Comparison of ENCODE assay signal across 16 cellular contexts in genomic region chr16:58518980-58519368, GRCh38. TPM values are rescaled to one million over a fixed set of nuclear protein-coding genes. Genes with fewer than 3 reads are reported as not detected.
DNase-seq lines count a peak whose midpoint lies in the region; ATAC-seq, FAIRE-seq and TF ChIP-seq lines count a peak whose summit lies in the region.
"Had no signal": no experiment of that assay in that cellular context is flagged by ENCODE, and none has a peak within 500 bp of the region (broad histone marks: within the 10 kb centered on the region; RNA-seq: fewer than 3 reads in every experiment).

No MANE protein-coding gene starts in this region.

- no peaks in the 10 kb centered on the region for H3K9me3 Mint-ChIP-seq in natural killer cell
- no peaks in the 10 kb centered on the region for H3K9me3 Mint-ChIP-seq in natural killer cell treated with Interleukin-12 subunit alpha and Interleukin-12 subunit beta and Interleukin-15 and Interleukin-18, amount 100 ng/mL, for 72 hours
- H3K9me3 Mint-ChIP-seq in IgD-negative memory B cell, result no peaks in the 10 kb centered on the region
- H3K9me3 Mint-ChIP-seq in activated naive CD8-positive, alpha-beta T cell treated with anti-CD3 and anti-CD28 coated beads for 36 hours, result no peaks in the 10 kb centered on the region
- H3K9me3 Mint-ChIP-seq: GM23338 had no signal

- H3K4me3 Mint-ChIP-seq in natural killer cell, result no peak overlapping the region
- H3K4me3 Mint-ChIP-seq in natural killer cell treated with Interleukin-12 subunit alpha and Interleukin-12 subunit beta and Interleukin-15 and Interleukin-18, amount 100 ng/mL, for 72 hours, result no peak overlapping the region
- peak overlapping the region in 1 of 4 donors; percentile 79 for H3K4me3 Mint-ChIP-seq in IgD-negative memory B cell
- no peak overlapping the region for H3K4me3 Mint-ChIP-seq in activated naive CD8-positive, alpha-beta T cell treated with anti-CD3 and anti-CD28 coated beads for 36 hours
- H3K4me3 Mint-ChIP-seq: GM23338 had no signal

- ATAC-seq in natural killer cell, result no peak
- no peak for ATAC-seq in natural killer cell treated with Interleukin-12 subunit alpha and Interleukin-12 subunit beta and Interleukin-15 and Interleukin-18, amount 100 ng/mL, for 72 hours
- ATAC-seq: GM23338 had no signal

- no peak for FAIRE-seq in urothelium cell line (lab: Jason Lieb, UNC)

- H3K4me1 ChIP-seq in ascending aorta, result peaks cover 6 to 13% of the 10 kb centered on the region in 2 donors

- no peaks in the 10 kb centered on the region for H3K36me3 Mint-ChIP-seq in natural killer cell
- peaks cover 23% of the 10 kb centered on the region for H3K36me3 Mint-ChIP-seq in natural killer cell treated with Interleukin-12 subunit alpha and Interleukin-12 subunit beta and Interleukin-15 and Interleukin-18, amount 100 ng/mL, for 72 hours
- H3K36me3 Mint-ChIP-seq in IgD-negative memory B cell, result no peaks in the 10 kb centered on the region
- H3K36me3 Mint-ChIP-seq in activated naive CD8-positive, alpha-beta T cell treated with anti-CD3 and anti-CD28 coated beads for 36 hours, result peaks cover 38% of the 10 kb centered on the region

- no peaks in the 10 kb centered on the region for H3K27me3 ChIP-seq in ascending aorta

- DNase-seq in natural killer cell (no peak), urothelium cell line (ENCODE audit: low spot score) (no peak), kidney glomerular epithelial cell (lab: John Stamatoyannopoulos, UW) (no peak), ascending aorta (ENCODE audit: low spot score in 2 of 2) (no peak)
- no peak for DNase-seq in natural killer cell treated with Interleukin-12 subunit alpha and Interleukin-12 subunit beta and Interleukin-15 and Interleukin-18, amount 100 ng/mL, for 72 hours (ENCODE audit: low spot score)
- no peak for DNase-seq in activated naive CD8-positive, alpha-beta T cell treated with anti-CD3 and anti-CD28 coated beads for 36 hours
- DNase-seq: Caco-2, NCI-H1105, NCI-H1694 treated with DMSO at 0.1 percent for 48 hours, NCI-H2107, NCI-H226, NCI-H526, SHP77, SK-N-SH had no signal

- peaks cover 12 to 21% of the 10 kb centered on the region in 2 donors for H3K4me1 Mint-ChIP-seq in natural killer cell
- H3K4me1 Mint-ChIP-seq in natural killer cell treated with Interleukin-12 subunit alpha and Interleukin-12 subunit beta and Interleukin-15 and Interleukin-18, amount 100 ng/mL, for 72 hours (ENCODE audit: low read depth in 2 of 2), result peaks cover 20 to 26% of the 10 kb centered on the region in 2 donors
- H3K4me1 Mint-ChIP-seq in IgD-negative memory B cell, result peaks cover 11 to 18% (median 13%) of the 10 kb centered on the region in 3 donors
- peaks cover 36% of the 10 kb centered on the region for H3K4me1 Mint-ChIP-seq in activated naive CD8-positive, alpha-beta T cell treated with anti-CD3 and anti-CD28 coated beads for 36 hours

- no peaks in the 10 kb centered on the region for H3K9me3 ChIP-seq in ascending aorta
- H3K9me3 ChIP-seq: Caco-2, SK-N-SH had no signal

- peak overlapping the region; percentile 12 to 13 for H3K27ac Mint-ChIP-seq in natural killer cell
- H3K27ac Mint-ChIP-seq in natural killer cell treated with Interleukin-12 subunit alpha and Interleukin-12 subunit beta and Interleukin-15 and Interleukin-18, amount 100 ng/mL, for 72 hours, result peak overlapping the region in 1 of 2 donors; percentile 31
- peak overlapping the region; percentile 31 to 56 (median 51) for H3K27ac Mint-ChIP-seq in IgD-negative memory B cell
- peak overlapping the region; percentile 64 for H3K27ac Mint-ChIP-seq in activated naive CD8-positive, alpha-beta T cell treated with anti-CD3 and anti-CD28 coated beads for 36 hours
- H3K27ac Mint-ChIP-seq: GM23338 had no signal

- no peak overlapping the region for H3K27ac ChIP-seq in ascending aorta

- intact Hi-C loops in natural killer cell (cut with micrococcal nuclease) (no loop called here), ascending aorta (cut with DNase I) (loop anchor here (10.0 kb wide), 2 partner anchors 514 to 784 kb away; partner anchors contain the start of genes KATNB1, USB1 and ZNF319)

- H3K27me3 Mint-ChIP-seq in natural killer cell (ENCODE audit: low read depth in 2 of 2), result no peaks in the 10 kb centered on the region
- H3K27me3 Mint-ChIP-seq in natural killer cell treated with Interleukin-12 subunit alpha and Interleukin-12 subunit beta and Interleukin-15 and Interleukin-18, amount 100 ng/mL, for 72 hours, result no peaks in the 10 kb centered on the region
- H3K27me3 Mint-ChIP-seq in IgD-negative memory B cell, result no peaks in the 10 kb centered on the region
- H3K27me3 Mint-ChIP-seq in activated naive CD8-positive, alpha-beta T cell treated with anti-CD3 and anti-CD28 coated beads for 36 hours, result no peaks in the 10 kb centered on the region

- H3K4me3 ChIP-seq in ascending aorta, result no peak overlapping the region
- H3K4me3 ChIP-seq: GM23338 had no signal

- TF ChIP-seq CTCF in natural killer cell (IDR thresholded peaks at IDR 0.05) (no peak), ascending aorta (IDR thresholded peaks at IDR 0.05) (no peak)

- H3K36me3 ChIP-seq in ascending aorta, result peaks cover 51 to 67% of the 10 kb centered on the region in 2 donors

RNA-seq across cellular contexts. Expression of gene SETD6, which starts 3.7 kb away (rescaled TPM):
- total RNA-seq in natural killer cell, result 10 to 100 TPM; 20.3 to 34.5 (median 21.3) TPM
- total RNA-seq in natural killer cell treated with Interleukin-12 subunit alpha and Interleukin-12 subunit beta and Interleukin-15 and Interleukin-18, amount 100 ng/mL, for 72 hours, result 10 to 100 TPM; 16.4 to 29.1 TPM
- 12.4 TPM for polyA plus RNA-seq in IgD-negative memory B cell
- total RNA-seq in activated naive CD8-positive, alpha-beta T cell treated with anti-CD3 and anti-CD28 coated beads for 36 hours, result 10 to 100 TPM; 18.7 to 20.2 TPM
- total RNA-seq in ascending aorta, result 24.4 TPM

RNA-seq across cellular contexts. Expression of gene NDRG4, which starts 19.0 kb away (rescaled TPM):
- not detected for total RNA-seq in natural killer cell
- total RNA-seq in natural killer cell treated with Interleukin-12 subunit alpha and Interleukin-12 subunit beta and Interleukin-15 and Interleukin-18, amount 100 ng/mL, for 72 hours, result under 1 TPM; 0.14 to 0.47 TPM
- polyA plus RNA-seq in IgD-negative memory B cell, result 0.81 TPM
- total RNA-seq in activated naive CD8-positive, alpha-beta T cell treated with anti-CD3 and anti-CD28 coated beads for 36 hours, result 1 to 10 TPM; 6.8 to 7.3 TPM
- 150 TPM for total RNA-seq in ascending aorta

Comparison
In these comparisons a context has a peak if more than half of its experiments do, and no peak if none do; other contexts are left out.
1. RNA of gene NDRG4, which starts 19.0 kb away (total RNA-seq): 150 TPM in ascending aorta (single experiment); 6.8 to 7.3 TPM in activated naive CD8-positive, alpha-beta T cell treated with anti-CD3 and anti-CD28 coated beads for 36 hours, 0.14 to 0.47 TPM in natural killer cell treated with Interleukin-12 subunit alpha and Interleukin-12 subunit beta and Interleukin-15 and Interleukin-18, amount 100 ng/mL, for 72 hours and not detected in natural killer cell; every median in the first group is over 10 times any median in the second.